ENCODE assay signal across 8 cellular contexts in genomic region chr4:129092636-129093172, GRCh38. TPM values are rescaled to one million over a fixed set of nuclear protein-coding genes. Genes with fewer than 3 reads are reported as not detected.
DNase-seq lines count a peak whose midpoint lies in the region; ATAC-seq and TF ChIP-seq lines count a peak whose summit lies in the region.

No MANE protein-coding gene starts in this region.

- no peaks in the 10 kb centered on the region for H3K27me3 ChIP-seq in liver (ENCODE audit: control insufficient read depth in 4 of 4, insufficient read depth in 4 of 4, low read length in 3 of 4)
- H3K27me3 ChIP-seq in vagina: no peaks in the 10 kb centered on the region

- TSS peak; percentile 70 for BruUV-seq in MCF 10A (replicated peaks; lab: Mats Ljungman, UMichigan)

- intact Hi-C loops in Right ventricle myocardium superior (cut with DNase I) (no loop called here), Right ventricle myocardium inferior (cut with DNase I) (loop anchor here (10.0 kb wide), 2 partner anchors 278 to 808 kb away; partner anchors contain the start of gene PGRMC2), MCF 10A (cut with micrococcal nuclease) (loop anchor here (1.0 to 5.0 kb wide), 3 partner anchors 49 to 280 kb away; no protein-coding TSS in a partner anchor), vagina (cut with DNase I) (no loop called here)

- no peaks in the 10 kb centered on the region for H3K27me3 Mint-ChIP-seq in MCF 10A (ENCODE audit: insufficient read depth, unreplicated experiment)

- DNase-seq in Right ventricle myocardium superior: no peak
- no peak for DNase-seq in Right ventricle myocardium inferior (ENCODE audit: missing footprints)
- peak; percentile 34 for DNase-seq in MCF 10A (ENCODE audit: unreplicated experiment)
- DNase-seq in vagina (ENCODE audit: extremely low spot score in 2 of 2): no peak
- no peak for DNase-seq in NCI-H774 (lab: John Stamatoyannopoulos, UW)
- DNase-seq in NCI-H187 (lab: John Stamatoyannopoulos, UW): no peak
- DNase-seq in stimulated activated CD8-positive, alpha-beta memory T cell treated with anti-CD3 and anti-CD28 coated beads, Interleukin-4, amount 100 ng/mL, for 48 hours: no peak

- H3K9me3 ChIP-seq in liver (ENCODE audit: control insufficient read depth in 4 of 4, low read length in 3 of 4) (no peaks in the 10 kb centered on the region), vagina (no peaks in the 10 kb centered on the region)

- CTCF ChIA-PET in MCF 10A (lab: Yijun Ruan, JAX): interaction anchor here (0.6 to 2.1 kb wide), 7 partner anchors 10 to 804 kb away, joined by 3 to 9 read pairs (median 3); no protein-coding TSS in a partner anchor

- TF ChIP-seq RAD21 in liver (IDR thresholded peaks at IDR 0.05): no peak

- peak; percentile 26 for ATAC-seq in Right ventricle myocardium superior (ENCODE audit: poor library complexity)
- no peak for ATAC-seq in Right ventricle myocardium inferior

- peaks cover 13% of the 10 kb centered on the region for H3K4me1 Mint-ChIP-seq in MCF 10A (ENCODE audit: insufficient read depth, unreplicated experiment)

- no peak overlapping the region for H3K27ac Mint-ChIP-seq in MCF 10A (ENCODE audit: low read depth, unreplicated experiment)

- H3K36me3 Mint-ChIP-seq in MCF 10A (ENCODE audit: insufficient read depth, unreplicated experiment): no peaks in the 10 kb centered on the region

- peak overlapping the region; percentile 83 to 85 for H3K9ac ChIP-seq in liver (ENCODE audit: low read depth in 1 of 2, low read length in 2 of 2)

- H3K4me3 ChIP-seq in liver (ENCODE audit: low read depth in 1 of 3, low read length in 3 of 3): peak overlapping the region; percentile 85 to 98 (median 88)
- H3K4me3 ChIP-seq in vagina: peak overlapping the region; percentile 75 to 91

- no peaks in the 10 kb centered on the region for H3K9me3 Mint-ChIP-seq in MCF 10A (ENCODE audit: unreplicated experiment)

- under 1% methylated on average over 10 of the region's 10 CpGs for WGBS in liver

- POLR2A ChIA-PET in MCF 10A (lab: Yijun Ruan, JAX): interaction anchor here (0.6 to 2.4 kb wide), 22 partner anchors 9 to 1032 kb away, joined by 3 to 9 read pairs (median 4); partner anchors contain the start of gene LARP1B

- TF ChIP-seq CTCF in MCF 10A (IDR thresholded peaks at IDR 0.05; ENCODE audit: unreplicated experiment) (no peak), liver (IDR thresholded peaks at IDR 0.05; ENCODE audit: low read depth, low read length, missing input control) (no peak), vagina (IDR thresholded peaks at IDR 0.05) (no peak)

- no peak for TF ChIP-seq POLR2A in vagina (IDR thresholded peaks at IDR 0.05)

- no peak overlapping the region for H3K4me3 Mint-ChIP-seq in MCF 10A (ENCODE audit: unreplicated experiment)

- H3K27ac ChIP-seq in liver (ENCODE audit: low read depth in 1 of 2, low read length in 2 of 2) (peak overlapping the region; percentile 92 to 98), vagina (peak overlapping the region; percentile 97)

- H3K4me1 ChIP-seq in liver (ENCODE audit: control insufficient read depth in 4 of 4, insufficient read depth in 4 of 4, low read length in 3 of 4) (peaks cover 2 to 10% (median 2%) of the 10 kb centered on the region in 4 donors), vagina (peaks cover 28% of the 10 kb centered on the region)

- no peaks in the 10 kb centered on the region for H3K36me3 ChIP-seq in liver (ENCODE audit: control insufficient read depth in 4 of 4, insufficient read depth in 3 of 4, low read depth in 1 of 4, low read length in 3 of 4)
- H3K36me3 ChIP-seq in vagina: no peaks in the 10 kb centered on the region

TF ChIP-seq in liver, 16 proteins besides CTCF, POLR2A, EP300 and RAD21:
- no peak for TF ChIP-seq HNF4A (conservative IDR thresholded peaks at IDR 0.05)
- TF ChIP-seq, protein P1, sequence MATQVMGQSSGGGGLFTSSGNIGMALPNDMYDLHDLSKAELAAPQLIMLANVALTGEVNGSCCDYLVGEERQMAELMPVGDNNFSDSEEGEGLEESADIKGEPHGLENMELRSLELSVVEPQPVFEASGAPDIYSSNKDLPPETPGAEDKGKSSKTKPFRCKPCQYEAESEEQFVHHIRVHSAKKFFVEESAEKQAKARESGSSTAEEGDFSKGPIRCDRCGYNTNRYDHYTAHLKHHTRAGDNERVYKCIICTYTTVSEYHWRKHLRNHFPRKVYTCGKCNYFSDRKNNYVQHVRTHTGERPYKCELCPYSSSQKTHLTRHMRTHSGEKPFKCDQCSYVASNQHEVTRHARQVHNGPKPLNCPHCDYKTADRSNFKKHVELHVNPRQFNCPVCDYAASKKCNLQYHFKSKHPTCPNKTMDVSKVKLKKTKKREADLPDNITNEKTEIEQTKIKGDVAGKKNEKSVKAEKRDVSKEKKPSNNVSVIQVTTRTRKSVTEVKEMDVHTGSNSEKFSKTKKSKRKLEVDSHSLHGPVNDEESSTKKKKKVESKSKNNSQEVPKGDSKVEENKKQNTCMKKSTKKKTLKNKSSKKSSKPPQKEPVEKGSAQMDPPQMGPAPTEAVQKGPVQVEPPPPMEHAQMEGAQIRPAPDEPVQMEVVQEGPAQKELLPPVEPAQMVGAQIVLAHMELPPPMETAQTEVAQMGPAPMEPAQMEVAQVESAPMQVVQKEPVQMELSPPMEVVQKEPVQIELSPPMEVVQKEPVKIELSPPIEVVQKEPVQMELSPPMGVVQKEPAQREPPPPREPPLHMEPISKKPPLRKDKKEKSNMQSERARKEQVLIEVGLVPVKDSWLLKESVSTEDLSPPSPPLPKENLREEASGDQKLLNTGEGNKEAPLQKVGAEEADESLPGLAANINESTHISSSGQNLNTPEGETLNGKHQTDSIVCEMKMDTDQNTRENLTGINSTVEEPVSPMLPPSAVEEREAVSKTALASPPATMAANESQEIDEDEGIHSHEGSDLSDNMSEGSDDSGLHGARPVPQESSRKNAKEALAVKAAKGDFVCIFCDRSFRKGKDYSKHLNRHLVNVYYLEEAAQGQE (IDR thresholded peaks at IDR 0.05): no peak
- no peak for TF ChIP-seq SP1 (IDR thresholded peaks at IDR 0.05)
- no peak for TF ChIP-seq RXRA (IDR thresholded peaks at IDR 0.05)
- TF ChIP-seq JUND (IDR thresholded peaks at IDR 0.05): no peak
- no peak for TF ChIP-seq TAF1 (conservative IDR thresholded peaks at IDR 0.05)
- no peak for TF ChIP-seq ATF3 (IDR thresholded peaks at IDR 0.05)
- TF ChIP-seq GABPA (IDR thresholded peaks at IDR 0.05 in 1 of 2, conservative IDR thresholded peaks at IDR 0.05 in 1 of 2): no peak
- no peak for TF ChIP-seq FOXA1 (IDR thresholded peaks at IDR 0.05)
- TF ChIP-seq YY1 (IDR thresholded peaks at IDR 0.05): no peak
- TF ChIP-seq, protein P2, sequence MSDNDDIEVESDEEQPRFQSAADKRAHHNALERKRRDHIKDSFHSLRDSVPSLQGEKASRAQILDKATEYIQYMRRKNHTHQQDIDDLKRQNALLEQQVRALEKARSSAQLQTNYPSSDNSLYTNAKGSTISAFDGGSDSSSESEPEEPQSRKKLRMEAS (IDR thresholded peaks at IDR 0.05): no peak
- TF ChIP-seq EGR1 (IDR thresholded peaks at IDR 0.05; ENCODE audit: low read depth in 2 of 2): no peak
- TF ChIP-seq HNF4G (IDR thresholded peaks at IDR 0.05): no peak
- no peak for TF ChIP-seq NR2F2 (IDR thresholded peaks at IDR 0.05)
- TF ChIP-seq, protein P3, sequence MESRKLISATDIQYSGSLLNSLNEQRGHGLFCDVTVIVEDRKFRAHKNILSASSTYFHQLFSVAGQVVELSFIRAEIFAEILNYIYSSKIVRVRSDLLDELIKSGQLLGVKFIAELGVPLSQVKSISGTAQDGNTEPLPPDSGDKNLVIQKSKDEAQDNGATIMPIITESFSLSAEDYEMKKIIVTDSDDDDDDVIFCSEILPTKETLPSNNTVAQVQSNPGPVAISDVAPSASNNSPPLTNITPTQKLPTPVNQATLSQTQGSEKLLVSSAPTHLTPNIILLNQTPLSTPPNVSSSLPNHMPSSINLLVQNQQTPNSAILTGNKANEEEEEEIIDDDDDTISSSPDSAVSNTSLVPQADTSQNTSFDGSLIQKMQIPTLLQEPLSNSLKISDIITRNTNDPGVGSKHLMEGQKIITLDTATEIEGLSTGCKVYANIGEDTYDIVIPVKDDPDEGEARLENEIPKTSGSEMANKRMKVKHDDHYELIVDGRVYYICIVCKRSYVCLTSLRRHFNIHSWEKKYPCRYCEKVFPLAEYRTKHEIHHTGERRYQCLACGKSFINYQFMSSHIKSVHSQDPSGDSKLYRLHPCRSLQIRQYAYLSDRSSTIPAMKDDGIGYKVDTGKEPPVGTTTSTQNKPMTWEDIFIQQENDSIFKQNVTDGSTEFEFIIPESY (IDR thresholded peaks at IDR 0.05): no peak

RNA-seq across cellular contexts. Expression of gene SCLT1, which starts 0.6 kb away (rescaled TPM):
- total RNA-seq in Right ventricle myocardium superior (8.9 TPM), Right ventricle myocardium inferior (7.2 TPM), MCF 10A (2022) (16.2 and 20.7 TPM in 2 replicates), liver (10 to 100 TPM in 1 of 2 donors, 1 to 10 TPM in 1; 6.1 to 14.2 TPM), vagina (18.9 TPM)
- polyA plus RNA-seq in liver: 1 to 10 TPM; 1.2 to 1.9 TPM

RNA-seq across cellular contexts. Expression of gene C4orf33, which starts 3.2 kb away (rescaled TPM):
- total RNA-seq in Right ventricle myocardium superior: 3.3 TPM
- 3.8 TPM for total RNA-seq in Right ventricle myocardium inferior
- 7.4 and 10.5 TPM in 2 replicates for total RNA-seq in MCF 10A (2022)
- 1 to 10 TPM; 2.6 to 7.7 TPM for total RNA-seq in liver
- polyA plus RNA-seq in liver: 1 to 10 TPM; 2.4 to 6.9 TPM
- 8.8 TPM for total RNA-seq in vagina

Comparison
In these comparisons a context has a peak if more than half of its experiments do, and no peak if none do; other contexts are left out.
1. intact Hi-C loops: an anchor here in Right ventricle myocardium inferior (10.0 kb wide) and MCF 10A (1.0 to 5.0 kb wide); none called in Right ventricle myocardium superior and vagina.